9 cellular contexts compared by ENCODE assay signal in genomic region chr2:198374375-198375072, GRCh38.
A peak's percentile ranks its signal among the peaks of the same experiment; 100 is the strongest.
DNase-seq lines count a peak whose midpoint lies in the region; ATAC-seq and TF ChIP-seq lines count a peak whose summit lies in the region.
"Had no signal": no experiment of that assay in that cellular context is flagged by ENCODE, and none has a peak within 500 bp of the region (broad histone marks: within the 10 kb centered on the region; RNA-seq: fewer than 3 reads in every experiment).

No MANE protein-coding gene starts in this region.

- no peak overlapping the region for H3K4me2 ChIP-seq in neuronal stem cell (ENCODE audit: insufficient read depth, low read length, poor library complexity, severe bottlenecking)

- H3K27me3 ChIP-seq in endodermal cell (ENCODE audit: control insufficient read depth, insufficient read depth, low read length, poor library complexity, severe bottlenecking) (no peaks in the 10 kb centered on the region), neuronal stem cell (ENCODE audit: control insufficient read depth in 3 of 3, insufficient read depth in 3 of 3, low read depth in 1 of 3, low read length in 3 of 3) (no peaks in the 10 kb centered on the region)
- H3K27me3 ChIP-seq: BLaER1 treated with 17β-estradiol and CSF1 and Interleukin-3, amounts not matched to agents 10 nM and 100 nM had no signal

- H4K91ac ChIP-seq in neuronal stem cell (ENCODE audit: low read depth, low read length, poor library complexity): no peak overlapping the region

- H3K4me3 Mint-ChIP-seq in endodermal cell: no peak overlapping the region
- H3K4me3 Mint-ChIP-seq in stimulated activated effector memory CD8-positive, alpha-beta T cell treated with anti-CD3 and anti-CD28 coated beads, Interleukin-12 subunit alpha, Interleukin-12 subunit beta, amount 100 ng/mL, for 72 hours: no peak overlapping the region

- peaks cover 2% of the 10 kb centered on the region for H3K27me3 Mint-ChIP-seq in endodermal cell (ENCODE audit: insufficient read depth)

- no peak overlapping the region for H2BK120ac ChIP-seq in neuronal stem cell (ENCODE audit: low read depth, low read length)

- no peak overlapping the region for H4K8ac ChIP-seq in neuronal stem cell (ENCODE audit: low read depth, low read length)

- no peak for ATAC-seq in HG02588 (IDR thresholded peaks at IDR 0.05; ENCODE audit: unreplicated experiment)
- no peak for ATAC-seq in stimulated activated effector memory CD8-positive, alpha-beta T cell treated with anti-CD3 and anti-CD28 coated beads, Interleukin-12 subunit alpha, Interleukin-12 subunit beta, amount 100 ng/mL, for 72 hours

- no peaks in the 10 kb centered on the region for H3K4me1 Mint-ChIP-seq in endodermal cell
- peaks cover 7% of the 10 kb centered on the region for H3K4me1 Mint-ChIP-seq in stimulated activated effector memory CD8-positive, alpha-beta T cell treated with anti-CD3 and anti-CD28 coated beads, Interleukin-12 subunit alpha, Interleukin-12 subunit beta, amount 100 ng/mL, for 72 hours

- no peak overlapping the region for H3K14ac ChIP-seq in neuronal stem cell (ENCODE audit: low read length)

- peak; percentile 50 to 87 (median 65) for DNase-seq in NCI-H1417 (lab: John Stamatoyannopoulos, UW)
- DNase-seq in NCI-H1417 treated with DMSO at 0.1 percent for 48 hours (lab: John Stamatoyannopoulos, UW): no peak
- DNase-seq in Jurkat, Clone E6-1 (ENCODE audit: low read depth, low spot score): peak; percentile 60
- DNase-seq in RPMI8226: peak; percentile 29
- peak; percentile 83 for DNase-seq in endodermal cell
- peak; percentile 62 for DNase-seq in neuronal stem cell (ENCODE audit: low spot score)
- DNase-seq in stimulated activated effector memory CD8-positive, alpha-beta T cell treated with anti-CD3 and anti-CD28 coated beads, Interleukin-12 subunit alpha, Interleukin-12 subunit beta, amount 100 ng/mL, for 72 hours (ENCODE audit: low spot score in 2 of 2): no peak

- H2AFZ ChIP-seq in neuronal stem cell (ENCODE audit: low read length): no peak overlapping the region

- no peak overlapping the region for H2AK5ac ChIP-seq in neuronal stem cell (ENCODE audit: low read depth, low read length)

- no peak overlapping the region for H3K18ac ChIP-seq in neuronal stem cell (ENCODE audit: low read length)

- peak; percentile 93 for TF ChIP-seq CTCF in endodermal cell (conservative IDR thresholded peaks at IDR 0.05)

- H3K9me3 ChIP-seq in endodermal cell (ENCODE audit: control insufficient read depth, low read length): no peaks in the 10 kb centered on the region
- no peaks in the 10 kb centered on the region for H3K9me3 ChIP-seq in neuronal stem cell (replicated peaks in 1 of 2; ENCODE audit: control insufficient read depth in 2 of 2, insufficient read depth in 1 of 2, low read depth in 1 of 2, low read length in 2 of 2)
- H3K9me3 ChIP-seq: BLaER1 treated with 17β-estradiol and CSF1 and Interleukin-3, amounts not matched to agents 10 nM and 100 nM had no signal

- H3K9ac ChIP-seq in endodermal cell (ENCODE audit: extremely low read depth, low read length, poor library complexity, severe bottlenecking) (no peak overlapping the region), neuronal stem cell (ENCODE audit: low read depth, low read length, poor library complexity) (no peak overlapping the region)
- H3K9ac ChIP-seq: BLaER1 treated with 17β-estradiol and CSF1 and Interleukin-3, amounts not matched to agents 10 nM and 100 nM had no signal

- no peak overlapping the region for H3K27ac Mint-ChIP-seq in endodermal cell
- no peak overlapping the region for H3K27ac Mint-ChIP-seq in stimulated activated effector memory CD8-positive, alpha-beta T cell treated with anti-CD3 and anti-CD28 coated beads, Interleukin-12 subunit alpha, Interleukin-12 subunit beta, amount 100 ng/mL, for 72 hours

- no peak overlapping the region for H2BK12ac ChIP-seq in neuronal stem cell (ENCODE audit: low read length)

- H3K4me3 ChIP-seq in Jurkat, Clone E6-1 (ENCODE audit: low read length): no peak overlapping the region
- H3K4me3 ChIP-seq in endodermal cell (ENCODE audit: low read length) (no peak overlapping the region), neuronal stem cell (ENCODE audit: low read length in 2 of 2) (no peak overlapping the region)
- H3K4me3 ChIP-seq: BLaER1 treated with 17β-estradiol and CSF1 and Interleukin-3, amounts not matched to agents 10 nM and 100 nM had no signal

- H3K79me1 ChIP-seq in neuronal stem cell (ENCODE audit: low read depth, low read length): no peaks in the 10 kb centered on the region

- no peak overlapping the region for H3K27ac ChIP-seq in endodermal cell (ENCODE audit: low read depth, low read length)
- H3K27ac ChIP-seq in neuronal stem cell (replicated peaks; ENCODE audit: low read length): no peak overlapping the region
- H3K27ac ChIP-seq: BLaER1 treated with 17β-estradiol and CSF1 and Interleukin-3, amounts not matched to agents 10 nM and 100 nM had no signal

- H2BK15ac ChIP-seq in neuronal stem cell (ENCODE audit: low read length): no peak overlapping the region

- no peaks in the 10 kb centered on the region for H3K36me3 ChIP-seq in endodermal cell (ENCODE audit: control insufficient read depth, insufficient read depth, low read length)
- no peaks in the 10 kb centered on the region for H3K36me3 ChIP-seq in neuronal stem cell (replicated peaks in 1 of 2; ENCODE audit: control insufficient read depth in 2 of 2, insufficient read depth in 2 of 2, low read length in 2 of 2)
- H3K36me3 ChIP-seq: BLaER1 treated with 17β-estradiol and CSF1 and Interleukin-3, amounts not matched to agents 10 nM and 100 nM had no signal

- H3K36me3 Mint-ChIP-seq in endodermal cell (ENCODE audit: low read depth): no peaks in the 10 kb centered on the region
- H3K36me3 Mint-ChIP-seq in stimulated activated effector memory CD8-positive, alpha-beta T cell treated with anti-CD3 and anti-CD28 coated beads, Interleukin-12 subunit alpha, Interleukin-12 subunit beta, amount 100 ng/mL, for 72 hours: no peaks in the 10 kb centered on the region

- H3K4ac ChIP-seq in neuronal stem cell (ENCODE audit: low read length): no peak overlapping the region

- no peak overlapping the region for H2BK5ac ChIP-seq in neuronal stem cell (ENCODE audit: low read length)

- H3K4me1 ChIP-seq in endodermal cell (ENCODE audit: control insufficient read depth, insufficient read depth, low read length) (no peaks in the 10 kb centered on the region), neuronal stem cell (ENCODE audit: control insufficient read depth in 2 of 2, insufficient read depth in 1 of 2, low read depth in 1 of 2, low read length in 2 of 2) (no peaks in the 10 kb centered on the region)

- H3K23ac ChIP-seq in neuronal stem cell (ENCODE audit: low read depth, low read length, poor library complexity): no peak overlapping the region

- no peaks in the 10 kb centered on the region for H3K9me3 Mint-ChIP-seq in endodermal cell
- no peaks in the 10 kb centered on the region for H3K9me3 Mint-ChIP-seq in stimulated activated effector memory CD8-positive, alpha-beta T cell treated with anti-CD3 and anti-CD28 coated beads, Interleukin-12 subunit alpha, Interleukin-12 subunit beta, amount 100 ng/mL, for 72 hours

- WGBS in endodermal cell (ENCODE audit: insufficient coverage in 1 of 2, insufficient read length in 1 of 2), 2 experiments: 60% methylated on average over 2 of the region's 3 CpGs; no CpG with 5 or more reads in 1 of the 2 experiments
- no CpG with 5 or more reads among the region's 3 CpGs for WGBS in neuronal stem cell (ENCODE audit: extremely low coverage in 2 of 2, insufficient read length in 2 of 2, insufficient replicate concordance in 1 of 2), 2 donors

Comparison
In these comparisons a context has a peak if more than half of its experiments do, and no peak if none do; other contexts are left out.
1. DNase-seq: peak in NCI-H1417 (3 of 3), Jurkat, Clone E6-1 (single experiment), RPMI8226 (single experiment), endodermal cell (single experiment) and neuronal stem cell (single experiment); none in NCI-H1417 treated with DMSO at 0.1 percent for 48 hours (single experiment) and stimulated activated effector memory CD8-positive, alpha-beta T cell treated with anti-CD3 and anti-CD28 coated beads, Interleukin-12 subunit alpha, Interleukin-12 subunit beta, amount 100 ng/mL, for 72 hours (0 of 2).